ENCODE assay signal across 28 cellular contexts in genomic region chr7:81534446-81534845, GRCh38.
"Had no signal": no experiment of that assay in that cellular context is flagged by ENCODE, and none has a peak within 500 bp of the region (broad histone marks: within the 10 kb centered on the region; RNA-seq: fewer than 3 reads in every experiment).

No MANE protein-coding gene starts in this region.

- H3K4me1 ChIP-seq: adrenal gland, breast epithelium, SJSA1 had no signal

- H3K27me3 ChIP-seq: adrenal gland, breast epithelium, SJSA1 had no signal

- H3K4me3 ChIP-seq: adrenal gland, breast epithelium, SJSA1 had no signal

- H3K27ac ChIP-seq: adrenal gland, breast epithelium, SJSA1 had no signal

- DNase-seq: activated CD4-positive, alpha-beta T cell treated with anti-CD3 and anti-CD28 coated beads for 48 hours; activated CD4-positive, alpha-beta T cell treated with anti-CD3 and anti-CD28 coated beads, Interleukin-2, amount 50 U/mL, for 4 hours; activated CD4-positive, CD25-positive, alpha-beta regulatory T cell treated with anti-CD3 and anti-CD28 coated beads, Interleukin-2, amount 50 U/mL, for 72 hours; activated CD8-positive, alpha-beta memory T cell treated with anti-CD3 and anti-CD28 coated beads, Interleukin-2, amount 50 U/mL, for 48 hours; activated CD8-positive, alpha-beta T cell treated with anti-CD3 and anti-CD28 coated beads, Interleukin-2, amount 10 ng/mL, durations not matched to agents 7 days and 5 days; activated naive CD4-positive, alpha-beta T cell treated with anti-CD3 and anti-CD28 coated beads, Interleukin-2, amount 50 U/mL, for 16 hours; activated naive CD8-positive, alpha-beta T cell treated with anti-CD3 and anti-CD28 coated beads, Interleukin-2, amount 10 ng/mL, durations not matched to agents 7 days and 5 days; activated T-cell treated with anti-CD3 and anti-CD28 coated beads, Interleukin-2, amount 50 U/mL, for 1 hour; adrenal gland; aorta; caudate nucleus; NCI-H1092; NCI-H1417; NCI-H2029; NCI-H2107; NCI-H2171 treated with DMSO at 0.1 percent for 48 hours; NCI-H345; NCI-H510A; NCI-H526 treated with DMSO at 0.1 percent for 48 hours; NCI-H82; OCI-M1; SHP77; SW 1271 had no signal

- H3K9me3 ChIP-seq: adrenal gland, breast epithelium, SJSA1 had no signal

- H3K36me3 ChIP-seq: adrenal gland, breast epithelium, SJSA1 had no signal

- ATAC-seq: activated CD8-positive, alpha-beta T cell treated with anti-CD3 and anti-CD28 coated beads, Interleukin-2, amount 10 ng/mL, durations not matched to agents 7 days and 5 days; Panc1; SK-N-SH treated with all-trans-retinoic acid at 6 μM for 48 hours; WTC11 had no signal
